Comparison of ENCODE assay signal across 8 cellular contexts in the genomic region with DNA sequence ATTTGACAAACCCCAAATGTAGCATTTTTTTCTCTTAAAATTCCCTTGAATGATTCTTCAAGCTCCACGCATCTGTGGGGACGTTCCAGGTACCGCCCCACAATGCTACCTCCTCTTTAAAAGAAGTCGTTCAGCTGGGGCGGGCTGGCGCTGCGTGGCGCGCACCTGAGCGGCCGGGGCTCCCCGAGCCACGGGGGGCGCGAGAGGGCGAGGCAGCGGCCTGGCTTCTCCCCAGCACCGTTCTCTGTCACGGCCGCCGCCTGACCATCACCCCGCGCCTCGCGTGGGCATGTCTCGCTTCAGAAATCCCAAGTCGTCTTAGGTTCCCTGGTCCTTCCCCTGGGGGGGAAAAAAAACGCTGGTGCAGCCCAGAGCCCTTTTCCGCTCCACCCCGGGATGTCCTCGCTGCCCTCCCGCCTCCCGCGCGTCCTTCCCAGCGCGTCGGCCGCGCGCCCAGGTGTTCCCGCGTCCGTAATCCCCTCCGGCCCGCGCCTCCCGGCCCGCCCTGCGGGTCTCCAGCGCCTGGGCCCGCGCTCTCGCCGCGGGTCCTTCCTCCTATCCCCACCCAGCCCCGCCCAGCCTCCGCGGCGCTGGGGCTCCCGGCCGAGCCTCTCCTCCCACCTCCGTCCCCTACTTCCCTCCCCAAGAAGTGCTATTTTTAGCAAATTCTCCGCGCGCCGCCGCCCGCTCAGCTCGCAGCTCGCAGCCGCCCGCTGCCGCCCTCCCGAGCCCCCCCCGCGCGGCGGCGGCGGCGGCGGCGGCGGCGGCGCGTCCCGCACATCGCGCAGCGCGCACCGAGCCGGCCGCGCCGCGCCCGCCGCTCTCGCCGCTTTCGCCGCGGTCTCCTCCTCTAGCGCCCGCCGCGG. TPM values are rescaled to one million over a fixed set of nuclear protein-coding genes. Genes with fewer than 3 reads are reported as not detected.
DNase-seq lines count a peak whose midpoint lies in the region; ATAC-seq and TF ChIP-seq lines count a peak whose summit lies in the region.

No MANE protein-coding gene starts in this region.

- H3K27me3 Mint-ChIP-seq in activated naive CD8-positive, alpha-beta T cell treated with anti-CD3 and anti-CD28 coated beads, Interleukin-2, amount 50 U/mL, for 24 hours, result peaks cover 41% of the 10 kb centered on the region
- peaks cover 52% of the 10 kb centered on the region for H3K27me3 Mint-ChIP-seq in progenitor cell of endocrine pancreas

- peak overlapping the region; percentile 67 to 73 for H3K27ac ChIP-seq in right atrium auricular region

- H3K27me3 ChIP-seq in right atrium auricular region, result no peaks in the 10 kb centered on the region

- H3K9me3 ChIP-seq in right atrium auricular region, result peaks cover 0 to 13% of the 10 kb centered on the region in 2 donors

- H3K36me3 ChIP-seq in right atrium auricular region, result no peaks in the 10 kb centered on the region

- H3K4me3 ChIP-seq in right atrium auricular region, result peak overlapping the region; percentile 77 to 82

- H3K4me1 Mint-ChIP-seq in activated naive CD8-positive, alpha-beta T cell treated with anti-CD3 and anti-CD28 coated beads, Interleukin-2, amount 50 U/mL, for 24 hours, result peaks cover 4% of the 10 kb centered on the region
- peaks cover 10% of the 10 kb centered on the region for H3K4me1 Mint-ChIP-seq in progenitor cell of endocrine pancreas (ENCODE audit: low read depth)

- H3K36me3 Mint-ChIP-seq in activated naive CD8-positive, alpha-beta T cell treated with anti-CD3 and anti-CD28 coated beads, Interleukin-2, amount 50 U/mL, for 24 hours (ENCODE audit: low read depth), result peaks cover 2% of the 10 kb centered on the region
- H3K36me3 Mint-ChIP-seq in progenitor cell of endocrine pancreas (ENCODE audit: insufficient read depth), result peaks cover 2% of the 10 kb centered on the region

- DNase-seq in NCI-H510A treated with DMSO at 0.1 percent for 48 hours (lab: John Stamatoyannopoulos, UW), result peak; percentile 57
- no peak for DNase-seq in NCI-H510A (lab: John Stamatoyannopoulos, UW)
- peak; percentile 25 for DNase-seq in KBM-7
- peak; percentile 8 for DNase-seq in activated naive CD8-positive, alpha-beta T cell treated with anti-CD3 and anti-CD28 coated beads, Interleukin-2, amount 50 U/mL, for 24 hours
- DNase-seq in right atrium auricular region (ENCODE audit: low spot score), result no peak
- DNase-seq in progenitor cell of endocrine pancreas (ENCODE audit: low spot score, unreplicated experiment), result peak; percentile 28
- no peak for DNase-seq in NCI-H128 (lab: John Stamatoyannopoulos, UW; ENCODE audit: unreplicated experiment)
- no peak for DNase-seq in mucosa of gallbladder (ENCODE audit: low spot score)

- ATAC-seq in activated naive CD8-positive, alpha-beta T cell treated with anti-CD3 and anti-CD28 coated beads, Interleukin-2, amount 50 U/mL, for 24 hours, result no peak

- H3K4me1 ChIP-seq in right atrium auricular region, result peaks cover 0 to 5% of the 10 kb centered on the region in 2 donors

- H3K4me3 Mint-ChIP-seq in activated naive CD8-positive, alpha-beta T cell treated with anti-CD3 and anti-CD28 coated beads, Interleukin-2, amount 50 U/mL, for 24 hours, result peak overlapping the region; percentile 64
- peak overlapping the region; percentile 80 for H3K4me3 Mint-ChIP-seq in progenitor cell of endocrine pancreas (ENCODE audit: low read depth)

- in situ Hi-C loops in KBM-7 (cut with MboI; ENCODE audit: low pct_unique_long_range_greater_than_20kb, low sequenced_read_pairs), result no loop called here

- TF ChIP-seq CTCF in right atrium auricular region (IDR thresholded peaks at IDR 0.05), result peak in 1 of 2 donors; percentile 50
- TF ChIP-seq CTCF in progenitor cell of endocrine pancreas (IDR thresholded peaks at IDR 0.05; ENCODE audit: unreplicated experiment), result peak; percentile 54

- H3K9me3 Mint-ChIP-seq in activated naive CD8-positive, alpha-beta T cell treated with anti-CD3 and anti-CD28 coated beads, Interleukin-2, amount 50 U/mL, for 24 hours, result peaks cover 13% of the 10 kb centered on the region
- peaks cover 3% of the 10 kb centered on the region for H3K9me3 Mint-ChIP-seq in progenitor cell of endocrine pancreas (ENCODE audit: low read depth)

- no peak overlapping the region for H3K27ac Mint-ChIP-seq in activated naive CD8-positive, alpha-beta T cell treated with anti-CD3 and anti-CD28 coated beads, Interleukin-2, amount 50 U/mL, for 24 hours
- peak overlapping the region; percentile 88 for H3K27ac Mint-ChIP-seq in progenitor cell of endocrine pancreas

RNA-seq across cellular contexts. Expression of gene PRPS1L1, which starts 58.8 kb away (rescaled TPM):
- not detected for total RNA-seq in right atrium auricular region
- not detected in 2 replicates for total RNA-seq in progenitor cell of endocrine pancreas
- total RNA-seq in mucosa of gallbladder, result not detected

Comparison
In these comparisons a context has a peak if more than half of its experiments do, and no peak if none do; other contexts are left out.
1. DNase-seq: peak in NCI-H510A treated with DMSO at 0.1 percent for 48 hours (single experiment), KBM-7 (single experiment), activated naive CD8-positive, alpha-beta T cell treated with anti-CD3 and anti-CD28 coated beads, Interleukin-2, amount 50 U/mL, for 24 hours (single experiment) and progenitor cell of endocrine pancreas (single experiment); none in NCI-H510A (single experiment), right atrium auricular region (single experiment), NCI-H128 (single experiment) and mucosa of gallbladder (single experiment).